Comparison of ENCODE assay signal across 9 cellular contexts in genomic region chr19:5536337-5536894, GRCh38. TPM values are rescaled to one million over a fixed set of nuclear protein-coding genes. Genes with fewer than 3 reads are reported as not detected.
DNase-seq lines count a peak whose midpoint lies in the region; ATAC-seq and TF ChIP-seq lines count a peak whose summit lies in the region.
"Had no signal": no experiment of that assay in that cellular context is flagged by ENCODE, and none has a peak within 500 bp of the region (broad histone marks: within the 10 kb centered on the region; RNA-seq: fewer than 3 reads in every experiment).

No MANE protein-coding gene starts in this region.

- H3K4me1 ChIP-seq in IMR-90 (ENCODE audit: control insufficient read depth, insufficient read depth, low read length) (0 out of 2 replicates have a peak, but pooled peaks cover 2% of the 10 kb centered on the region), stomach smooth muscle (ENCODE audit: control insufficient read depth, insufficient read depth, low read length) (peaks cover 14% of the 10 kb centered on the region)

- H3K9me3 ChIP-seq in IMR-90 (ENCODE audit: control insufficient read depth, insufficient read depth, low read length) (peaks cover 15% of the 10 kb centered on the region), stomach smooth muscle (ENCODE audit: control insufficient read depth in 2 of 2, low read length in 2 of 2) (peaks cover 4 to 14% of the 10 kb centered on the region in 2 donors)

- intact Hi-C loops in IMR-90 (cut with micrococcal nuclease): no loop called here

- no peaks in the 10 kb centered on the region for H3K9me1 ChIP-seq in IMR-90 (ENCODE audit: insufficient read depth, low read length)

- TF ChIP-seq RAD21 in IMR-90 (IDR thresholded peaks at IDR 0.05; ENCODE audit: low read length): 0 out of 2 replicates have a peak, but pooled peaks have one; percentile 5

- no peak overlapping the region for H2BK120ac ChIP-seq in IMR-90 (ENCODE audit: low read depth, low read length)

- no peak overlapping the region for H4K8ac ChIP-seq in IMR-90 (ENCODE audit: low read depth in 2 of 2, low read length in 2 of 2)

- H3K27ac ChIP-seq in IMR-90 (ENCODE audit: insufficient read depth, low read length): no peak overlapping the region
- H3K27ac ChIP-seq in stomach smooth muscle (ENCODE audit: low read length): no peak overlapping the region

- DNase-seq in IMR-90 (peak; percentile 33), amniotic epithelial cell (ENCODE audit: low read depth) (peak; percentile 11), hypothalamus (lab: John Stamatoyannopoulos, UW) (peak in 44 of 51 donors; percentile 5 to 80 (median 62)), 8988T (no peak), germinal center (ENCODE audit: low spot score) (no peak)
- no peak for DNase-seq in stimulated activated naive CD8-positive, alpha-beta T cell treated with anti-CD3 and anti-CD28 coated beads, Interleukin-15, Interleukin-2, amounts not matched to agents 100 U/mL and 50 U/mL, for 24 hours

- no peak overlapping the region for H2BK15ac ChIP-seq in IMR-90 (ENCODE audit: low read depth, low read length)

- H4K20me1 ChIP-seq in IMR-90 (ENCODE audit: insufficient read depth, low read length): no peaks in the 10 kb centered on the region

- BruUV-seq in IMR-90 (replicated peaks; lab: Mats Ljungman, UMichigan): no TSS peak

- peak overlapping the region; percentile 67 for H2AFZ ChIP-seq in IMR-90 (replicated peaks; ENCODE audit: low read length, poor library complexity)

- no peak overlapping the region for H3K4me3 ChIP-seq in IMR-90 (ENCODE audit: insufficient read depth, low read depth, low read length)
- H3K4me3 ChIP-seq in stomach smooth muscle (ENCODE audit: low read length in 2 of 2): peak overlapping the region; percentile 25 to 58

- in situ Hi-C loops in IMR-90 (cut with MboI; ENCODE audit: low sequenced_read_pairs): no loop called here

- H3K36me3 ChIP-seq in IMR-90 (ENCODE audit: control insufficient read depth, insufficient read depth, low read length): no peaks in the 10 kb centered on the region
- no peaks in the 10 kb centered on the region for H3K36me3 ChIP-seq in stomach smooth muscle (ENCODE audit: control insufficient read depth in 2 of 2, insufficient read depth in 2 of 2, low read length in 2 of 2)

- H2AK9ac ChIP-seq in IMR-90 (replicated peaks; ENCODE audit: low read depth, low read length, poor library complexity): no peak overlapping the region

- no peak overlapping the region for H3K56ac ChIP-seq in IMR-90 (ENCODE audit: extremely low read depth, insufficient read depth, low read length)

- H3K27me3 ChIP-seq in IMR-90 (ENCODE audit: control insufficient read depth, insufficient read depth, low read length) (peaks cover 8% of the 10 kb centered on the region; the same call in 1 of the 2 replicates), stomach smooth muscle (ENCODE audit: control insufficient read depth in 1 of 2, insufficient read depth in 2 of 2, low read length in 2 of 2) (no peaks in the 10 kb centered on the region)

- H3K23ac ChIP-seq in IMR-90 (ENCODE audit: low read depth, low read length): no peak overlapping the region

- peak overlapping the region; percentile 43; the same call in 1 of the 2 replicates for H3K4me2 ChIP-seq in IMR-90 (ENCODE audit: low read depth, low read length)

- H3K9ac ChIP-seq in IMR-90 (ENCODE audit: low read depth, low read length) (no peak overlapping the region), stomach smooth muscle (ENCODE audit: low read length in 2 of 2) (no peak overlapping the region)

- no peak for TF ChIP-seq POLR2A in IMR-90 (IDR thresholded peaks at IDR 0.05; ENCODE audit: low read depth, low read length)

- TF ChIP-seq CTCF in IMR-90 (conservative IDR thresholded peaks at IDR 0.05; ENCODE audit: low read depth, low read length): no peak

- no peak overlapping the region for H2BK20ac ChIP-seq in IMR-90 (ENCODE audit: low read depth, low read length)

- H3K4ac ChIP-seq in IMR-90 (ENCODE audit: low read depth, low read length): no peak overlapping the region

- peak; percentile 81 for ATAC-seq in IMR-90 (ENCODE audit: low read depth)
- no peak for ATAC-seq in stimulated activated naive CD8-positive, alpha-beta T cell treated with anti-CD3 and anti-CD28 coated beads, Interleukin-15, Interleukin-2, amounts not matched to agents 100 U/mL and 50 U/mL, for 24 hours
- ATAC-seq in GM18517 (IDR thresholded peaks at IDR 0.05; ENCODE audit: unreplicated experiment): no peak

- no peaks in the 10 kb centered on the region for H3K79me1 ChIP-seq in IMR-90 (ENCODE audit: low read depth in 1 of 2, low read length in 2 of 2)

- CTCF ChIA-PET in IMR-90 (lab: Yijun Ruan, JAX): interaction anchor here (1.5 kb wide), 1 partner anchor 11 kb away, joined by 6 read pairs; no protein-coding TSS in a partner anchor

- no peak overlapping the region for H4K5ac ChIP-seq in IMR-90 (ENCODE audit: low read depth, low read length)

- H2AK5ac ChIP-seq in IMR-90 (ENCODE audit: low read depth, low read length): no peak overlapping the region

- POLR2A ChIA-PET in IMR-90 (lab: Charles Lee; ENCODE audit: unreplicated experiment): no interaction called here

- WGBS in IMR-90 (ENCODE audit: extremely low coverage in 2 of 2, insufficient read length in 1 of 2), 2 experiments: 0% methylated on average over 25 of the region's 38 CpGs; no CpG with 5 or more reads in 1 of the 2 experiments

- H3K18ac ChIP-seq in IMR-90 (ENCODE audit: low read depth, low read length): no peak overlapping the region

- H4K91ac ChIP-seq in IMR-90 (ENCODE audit: insufficient read depth, low read depth, low read length): no peak overlapping the region

- H3K14ac ChIP-seq in IMR-90 (replicated peaks; ENCODE audit: low read depth, low read length): no peak overlapping the region

- no peak overlapping the region for H2BK5ac ChIP-seq in IMR-90 (ENCODE audit: low read depth, low read length, poor library complexity, severe bottlenecking)

- dilution Hi-C loops in IMR-90 (cut with HindIII; ENCODE audit: low sequenced_read_pairs, unreplicated experiment): no loop called here

TF ChIP-seq in IMR-90, 13 proteins besides CTCF, POLR2A, EP300 and RAD21:
- TF ChIP-seq CEBPB (IDR thresholded peaks at IDR 0.05; ENCODE audit: low read depth, low read length): no peak
- TF ChIP-seq NFE2L2 (IDR thresholded peaks at IDR 0.05; ENCODE audit: low read depth, low read length): no peak
- no peak for TF ChIP-seq RFX5 (IDR thresholded peaks at IDR 0.05; ENCODE audit: low read depth, low read length)
- no peak for TF ChIP-seq BHLHE40 (IDR thresholded peaks at IDR 0.05; ENCODE audit: low read depth, low read length)
- no peak for TF ChIP-seq MXI1 (IDR thresholded peaks at IDR 0.05; ENCODE audit: borderline replicate concordance, low read depth, low read length)
- no peak for TF ChIP-seq MAZ (IDR thresholded peaks at IDR 0.05; ENCODE audit: borderline replicate concordance, low read depth, low read length)
- no peak for TF ChIP-seq USF2 (IDR thresholded peaks at IDR 0.05; ENCODE audit: low read depth, low read length)
- TF ChIP-seq SMC3 (IDR thresholded peaks at IDR 0.05; ENCODE audit: low read depth, low read length): no peak
- no peak for TF ChIP-seq MAFK (IDR thresholded peaks at IDR 0.05; ENCODE audit: low read depth, low read length)
- TF ChIP-seq RCOR1 (IDR thresholded peaks at IDR 0.05; ENCODE audit: insufficient replicate concordance, low read length): no peak
- TF ChIP-seq ELK1 (IDR thresholded peaks at IDR 0.05; ENCODE audit: borderline replicate concordance, low read depth, low read length): no peak
- TF ChIP-seq CHD1 (IDR thresholded peaks at IDR 0.05; ENCODE audit: low read depth, low read length): no peak
- TF ChIP-seq FOS (IDR thresholded peaks at IDR 0.05; ENCODE audit: low read depth, low read length): no peak

RNA-seq across cellular contexts. Expression of gene TINCR, which starts 31.3 kb away (rescaled TPM):
- not detected in 2 replicates for total RNA-seq in IMR-90 (2012; rRNA removed)
- 0.03 and 0.05 TPM in 2 replicates for polyA plus RNA-seq in IMR-90 (2012; rRNA removed)
- polyA plus RNA-seq in IMR-90 (2012; cell fraction: cytosol; rRNA removed): 0.03 TPM in 1 of 2 replicates, not detected in the other
- 0.14 and 0.30 TPM in 2 replicates for polyA plus RNA-seq in IMR-90 (2012; cell fraction: nucleus; rRNA removed; ENCODE audit: low replicate concordance)
- total RNA-seq: skeletal muscle tissue had no signal

Comparison
In these comparisons a context has a peak if more than half of its experiments do, and no peak if none do; other contexts are left out.
1. DNase-seq: peak in IMR-90 (single experiment), amniotic epithelial cell (single experiment) and hypothalamus (44 of 51); none in 8988T (single experiment), germinal center (single experiment) and stimulated activated naive CD8-positive, alpha-beta T cell treated with anti-CD3 and anti-CD28 coated beads, Interleukin-15, Interleukin-2, amounts not matched to agents 100 U/mL and 50 U/mL, for 24 hours (single experiment).